20 cellular contexts compared by ENCODE assay signal in the genomic region with DNA sequence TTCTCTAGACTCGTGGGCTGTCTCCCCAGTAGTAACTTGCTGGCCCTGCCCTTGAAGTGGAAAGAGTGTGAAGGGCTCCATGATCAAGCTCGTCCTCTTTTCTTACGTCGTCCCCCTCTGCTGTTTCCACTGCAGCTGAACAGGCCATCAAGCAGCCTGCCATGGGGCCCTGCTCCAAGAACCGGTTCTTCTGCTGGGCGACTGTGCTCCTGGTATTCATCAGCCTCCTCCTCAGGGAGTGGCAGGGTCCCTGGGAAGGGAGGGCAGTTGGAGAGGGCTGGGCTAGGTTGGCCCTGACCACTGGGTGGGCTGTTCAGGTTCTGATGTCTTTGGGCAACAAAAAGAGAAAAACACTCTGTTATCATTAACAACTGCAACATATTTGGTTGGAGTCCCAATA.
"Had no signal": no experiment of that assay in that cellular context is flagged by ENCODE, and none has a peak within 500 bp of the region (broad histone marks: within the 10 kb centered on the region; RNA-seq: fewer than 3 reads in every experiment).

No MANE protein-coding gene starts in this region.

- H3K36me3 Mint-ChIP-seq: memory B cell; naive thymus-derived CD4-positive, alpha-beta T cell; stimulated activated naive B cell treated with anti-CD40 and anti-IgM and Interleukin-4, amounts not matched to agents 10 μg/mL and 1 μg/mL and 100 μg/mL, for 72 hours had no signal

- H3K4me1 ChIP-seq: ascending aorta, gastroesophageal sphincter, parathyroid adenoma had no signal

- H2AFZ ChIP-seq: parathyroid adenoma had no signal

- H3K4me3 ChIP-seq: ascending aorta, coronary artery, gastroesophageal sphincter, heart right ventricle, sigmoid colon, thoracic aorta had no signal

- DNase-seq: activated CD4-positive, alpha-beta T cell treated with anti-CD3 and anti-CD28 coated beads, Interleukin-2, amount 10 ng/mL, durations not matched to agents 24 days and 14 days; activated effector memory CD4-positive, alpha-beta T cell treated with anti-CD3 and anti-CD28 coated beads, Interleukin-2, amount 50 U/mL, for 16 hours; activated naive CD4-positive, alpha-beta T cell treated with anti-CD3 and anti-CD28 coated beads, Interleukin-2, amount 50 U/mL, for 16 hours; activated T-cell treated with anti-CD3 and anti-CD28 coated beads, Interleukin-2, amount 50 U/mL, for 24 hours; heart right ventricle; naive thymus-derived CD4-positive, alpha-beta T cell; sigmoid colon; stimulated activated naive B cell treated with anti-CD40 and anti-IgM and Interleukin-4, amounts not matched to agents 10 μg/mL and 1 μg/mL and 100 μg/mL, for 72 hours; T-helper 1 cell; T-helper 9 cell had no signal

- H3K36me3 ChIP-seq: ascending aorta, gastroesophageal sphincter, heart right ventricle, neutrophil, sigmoid colon, thoracic aorta had no signal

- H3K27ac Mint-ChIP-seq: activated CD4-positive, alpha-beta T cell treated with anti-CD3 and anti-CD28 coated beads, Interleukin-2, amount 10 ng/mL, durations not matched to agents 24 days and 14 days; activated CD8-positive, alpha-beta T cell treated with anti-CD3 and anti-CD28 coated beads for 36 hours; activated T-cell treated with anti-CD3 and anti-CD28 coated beads, Interleukin-2, amount 50 U/mL, for 24 hours; memory B cell; naive thymus-derived CD4-positive, alpha-beta T cell; stimulated activated naive B cell treated with anti-CD40 and anti-IgM and Interleukin-4, amounts not matched to agents 10 μg/mL and 1 μg/mL and 100 μg/mL, for 72 hours had no signal

- H3K27me3 ChIP-seq: ascending aorta, sigmoid colon had no signal

- H3K4me1 Mint-ChIP-seq: activated CD4-positive, alpha-beta T cell treated with anti-CD3 and anti-CD28 coated beads, Interleukin-2, amount 10 ng/mL, durations not matched to agents 24 days and 14 days had no signal

- H3K9me3 ChIP-seq: ascending aorta, gastroesophageal sphincter, heart right ventricle, neutrophil, sigmoid colon, thoracic aorta had no signal

- H3K4me3 Mint-ChIP-seq: activated CD4-positive, alpha-beta T cell treated with anti-CD3 and anti-CD28 coated beads, Interleukin-2, amount 10 ng/mL, durations not matched to agents 24 days and 14 days; activated CD8-positive, alpha-beta T cell treated with anti-CD3 and anti-CD28 coated beads for 36 hours; activated T-cell treated with anti-CD3 and anti-CD28 coated beads, Interleukin-2, amount 50 U/mL, for 24 hours; memory B cell; stimulated activated naive B cell treated with anti-CD40 and anti-IgM and Interleukin-4, amounts not matched to agents 10 μg/mL and 1 μg/mL and 100 μg/mL, for 72 hours had no signal

- ATAC-seq: gastroesophageal sphincter, heart right ventricle had no signal

- FAIRE-seq: endometrium, urothelium cell line had no signal

- H3K9me3 Mint-ChIP-seq: activated CD4-positive, alpha-beta T cell treated with anti-CD3 and anti-CD28 coated beads, Interleukin-2, amount 10 ng/mL, durations not matched to agents 24 days and 14 days; activated CD8-positive, alpha-beta T cell treated with anti-CD3 and anti-CD28 coated beads for 36 hours; activated T-cell treated with anti-CD3 and anti-CD28 coated beads, Interleukin-2, amount 50 U/mL, for 24 hours; memory B cell; naive thymus-derived CD4-positive, alpha-beta T cell; stimulated activated naive B cell treated with anti-CD40 and anti-IgM and Interleukin-4, amounts not matched to agents 10 μg/mL and 1 μg/mL and 100 μg/mL, for 72 hours had no signal

- H3K27ac ChIP-seq: ascending aorta, coronary artery, gastroesophageal sphincter, heart right ventricle, neutrophil, parathyroid adenoma, sigmoid colon, thoracic aorta had no signal

- H3K9ac ChIP-seq: parathyroid adenoma had no signal

- H3K79me2 ChIP-seq: parathyroid adenoma had no signal
